25 cellular contexts compared by ENCODE assay signal in the genomic region with DNA sequence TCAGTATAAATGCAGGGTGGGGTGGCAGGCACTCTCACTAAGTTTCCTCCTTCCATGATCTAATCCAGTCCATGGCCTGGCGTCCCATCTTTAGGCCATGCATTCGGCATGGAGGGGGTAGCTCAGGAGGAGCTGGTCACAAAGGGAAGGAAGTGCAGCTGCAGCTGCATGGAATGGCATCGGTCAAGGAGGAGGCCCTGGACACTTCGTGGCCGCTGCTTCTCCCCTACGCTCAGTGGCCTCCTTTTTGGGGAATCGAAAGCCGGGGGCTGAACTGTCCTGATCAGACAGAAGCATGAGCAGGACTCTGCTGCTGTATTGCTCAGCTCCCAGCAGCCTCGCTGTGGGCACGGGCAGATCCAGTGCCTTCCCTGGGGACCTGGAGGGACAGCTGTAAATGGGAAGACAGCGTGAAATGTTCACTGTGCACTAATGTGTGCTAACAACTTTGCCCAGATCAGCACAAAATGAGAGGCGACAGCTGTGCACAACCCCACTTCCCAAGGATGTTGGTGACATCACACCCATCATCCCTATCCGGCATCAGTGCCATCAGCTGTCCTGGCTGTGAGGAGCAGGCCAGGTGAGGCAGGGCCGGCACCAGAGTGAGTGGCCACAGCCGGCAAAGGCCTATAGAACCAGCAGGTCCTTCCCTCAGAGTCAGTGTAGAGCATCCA.
"Had no signal": no experiment of that assay in that cellular context is flagged by ENCODE, and none has a peak within 500 bp of the region (broad histone marks: within the 10 kb centered on the region; RNA-seq: fewer than 3 reads in every experiment).

No MANE protein-coding gene starts in this region.

- H3K27ac ChIP-seq: KMS-11, Peyer's patch, RWPE1 had no signal

- H3K4me1 ChIP-seq: Peyer's patch had no signal

- H3K27me3 ChIP-seq: MG63, Peyer's patch had no signal

- H3K9me3 ChIP-seq: MG63, Peyer's patch had no signal

- H3K36me3 ChIP-seq: MG63, Peyer's patch had no signal

- ATAC-seq: activated T-helper 17 cell treated with anti-CD3 and anti-CD28 coated beads, Interleukin-2, amount 50 U/mL, for 72 hours had no signal

- H3K4me3 Mint-ChIP-seq: activated B cell treated with CpG ODN at 0.5 μM for 24 hours; activated CD4-positive, alpha-beta memory T cell treated with anti-CD3 and anti-CD28 coated beads, Interleukin-2, amount 10 ng/mL, durations not matched to agents 7 days and 5 days; activated CD4-positive, alpha-beta T cell treated with anti-CD3 and anti-CD28 coated beads, Interleukin-2, amount 10 ng/mL, durations not matched to agents 7 days and 5 days; activated naive CD4-positive, alpha-beta T cell treated with anti-CD3 and anti-CD28 coated beads for 36 hours; activated naive CD8-positive, alpha-beta T cell; activated T-helper 17 cell treated with anti-CD3 and anti-CD28 coated beads, Interleukin-2, amount 50 U/mL, for 72 hours; brain; T-helper 1 cell treated with Interleukin-12 subunit alpha and Interleukin-12 subunit beta and Interleukin-4 antibody, amounts not matched to agents 30 μg/mL and 1 μg/mL, for 36 hours had no signal

- H3K27ac Mint-ChIP-seq: activated B cell treated with CpG ODN at 0.5 μM for 24 hours; activated CD4-positive, alpha-beta memory T cell treated with anti-CD3 and anti-CD28 coated beads, Interleukin-2, amount 10 ng/mL, durations not matched to agents 7 days and 5 days; activated CD4-positive, alpha-beta T cell treated with anti-CD3 and anti-CD28 coated beads, Interleukin-2, amount 10 ng/mL, durations not matched to agents 7 days and 5 days; activated naive CD4-positive, alpha-beta T cell treated with anti-CD3 and anti-CD28 coated beads for 36 hours; activated naive CD8-positive, alpha-beta T cell; activated T-helper 17 cell treated with anti-CD3 and anti-CD28 coated beads, Interleukin-2, amount 50 U/mL, for 72 hours; T-helper 1 cell treated with Interleukin-12 subunit alpha and Interleukin-12 subunit beta and Interleukin-4 antibody, amounts not matched to agents 30 μg/mL and 1 μg/mL, for 36 hours had no signal

- H3K4me1 Mint-ChIP-seq: activated B cell treated with CpG ODN at 0.5 μM for 24 hours; activated CD4-positive, alpha-beta memory T cell treated with anti-CD3 and anti-CD28 coated beads, Interleukin-2, amount 10 ng/mL, durations not matched to agents 7 days and 5 days; activated CD4-positive, alpha-beta T cell treated with anti-CD3 and anti-CD28 coated beads, Interleukin-2, amount 10 ng/mL, durations not matched to agents 7 days and 5 days; activated T-helper 17 cell treated with anti-CD3 and anti-CD28 coated beads, Interleukin-2, amount 50 U/mL, for 72 hours had no signal

- H3K27me3 Mint-ChIP-seq: activated B cell treated with CpG ODN at 0.5 μM for 24 hours; activated CD4-positive, alpha-beta memory T cell treated with anti-CD3 and anti-CD28 coated beads, Interleukin-2, amount 10 ng/mL, durations not matched to agents 7 days and 5 days; activated CD4-positive, alpha-beta T cell treated with anti-CD3 and anti-CD28 coated beads, Interleukin-2, amount 10 ng/mL, durations not matched to agents 7 days and 5 days; activated naive CD8-positive, alpha-beta T cell; activated T-helper 17 cell treated with anti-CD3 and anti-CD28 coated beads, Interleukin-2, amount 50 U/mL, for 72 hours; brain had no signal

- H3K4me3 ChIP-seq: MG63, Peyer's patch had no signal

- H3K36me3 Mint-ChIP-seq: activated naive CD8-positive, alpha-beta T cell; brain had no signal

- DNase-seq: activated B cell treated with CpG ODN at 0.5 μM for 24 hours; activated CD4-positive, alpha-beta memory T cell treated with anti-CD3 and anti-CD28 coated beads, Interleukin-2, amount 10 ng/mL, durations not matched to agents 7 days and 5 days; activated CD4-positive, alpha-beta T cell treated with anti-CD3 and anti-CD28 coated beads for 1 hour; activated CD4-positive, alpha-beta T cell treated with anti-CD3 and anti-CD28 coated beads, Interleukin-2, amount 10 ng/mL, durations not matched to agents 7 days and 5 days; activated gamma-delta T cell; activated naive CD4-positive, alpha-beta T cell treated with anti-CD3 and anti-CD28 coated beads for 36 hours; activated T-cell treated with anti-CD3 and anti-CD28 coated beads for 4 hours; activated T-cell treated with anti-CD3 and anti-CD28 coated beads, Interleukin-2, amount 50 U/mL, for 48 hours; MG63; NCI-H1105; NCI-H1436; NCI-H187 treated with DMSO at 0.1 percent for 48 hours; NCI-H2081 treated with DMSO at 0.1 percent for 48 hours; NCI-H345; NCI-H510A treated with DMSO at 0.1 percent for 48 hours; NCI-H69; Peyer's patch; SHP77; T-helper 9 cell had no signal

- H3K9me3 Mint-ChIP-seq: activated B cell treated with CpG ODN at 0.5 μM for 24 hours; activated CD4-positive, alpha-beta memory T cell treated with anti-CD3 and anti-CD28 coated beads, Interleukin-2, amount 10 ng/mL, durations not matched to agents 7 days and 5 days; activated naive CD4-positive, alpha-beta T cell treated with anti-CD3 and anti-CD28 coated beads for 36 hours; activated T-helper 17 cell treated with anti-CD3 and anti-CD28 coated beads, Interleukin-2, amount 50 U/mL, for 72 hours; brain; T-helper 1 cell treated with Interleukin-12 subunit alpha and Interleukin-12 subunit beta and Interleukin-4 antibody, amounts not matched to agents 30 μg/mL and 1 μg/mL, for 36 hours had no signal
